ENCODE assay signal across 8 cellular contexts in genomic region chr20:59933296-59933848, GRCh38. TPM values are rescaled to one million over a fixed set of nuclear protein-coding genes. Genes with fewer than 3 reads are reported as not detected.
DNase-seq lines count a peak whose midpoint lies in the region; ATAC-seq, FAIRE-seq and TF ChIP-seq lines count a peak whose summit lies in the region.

A gene with protein sequence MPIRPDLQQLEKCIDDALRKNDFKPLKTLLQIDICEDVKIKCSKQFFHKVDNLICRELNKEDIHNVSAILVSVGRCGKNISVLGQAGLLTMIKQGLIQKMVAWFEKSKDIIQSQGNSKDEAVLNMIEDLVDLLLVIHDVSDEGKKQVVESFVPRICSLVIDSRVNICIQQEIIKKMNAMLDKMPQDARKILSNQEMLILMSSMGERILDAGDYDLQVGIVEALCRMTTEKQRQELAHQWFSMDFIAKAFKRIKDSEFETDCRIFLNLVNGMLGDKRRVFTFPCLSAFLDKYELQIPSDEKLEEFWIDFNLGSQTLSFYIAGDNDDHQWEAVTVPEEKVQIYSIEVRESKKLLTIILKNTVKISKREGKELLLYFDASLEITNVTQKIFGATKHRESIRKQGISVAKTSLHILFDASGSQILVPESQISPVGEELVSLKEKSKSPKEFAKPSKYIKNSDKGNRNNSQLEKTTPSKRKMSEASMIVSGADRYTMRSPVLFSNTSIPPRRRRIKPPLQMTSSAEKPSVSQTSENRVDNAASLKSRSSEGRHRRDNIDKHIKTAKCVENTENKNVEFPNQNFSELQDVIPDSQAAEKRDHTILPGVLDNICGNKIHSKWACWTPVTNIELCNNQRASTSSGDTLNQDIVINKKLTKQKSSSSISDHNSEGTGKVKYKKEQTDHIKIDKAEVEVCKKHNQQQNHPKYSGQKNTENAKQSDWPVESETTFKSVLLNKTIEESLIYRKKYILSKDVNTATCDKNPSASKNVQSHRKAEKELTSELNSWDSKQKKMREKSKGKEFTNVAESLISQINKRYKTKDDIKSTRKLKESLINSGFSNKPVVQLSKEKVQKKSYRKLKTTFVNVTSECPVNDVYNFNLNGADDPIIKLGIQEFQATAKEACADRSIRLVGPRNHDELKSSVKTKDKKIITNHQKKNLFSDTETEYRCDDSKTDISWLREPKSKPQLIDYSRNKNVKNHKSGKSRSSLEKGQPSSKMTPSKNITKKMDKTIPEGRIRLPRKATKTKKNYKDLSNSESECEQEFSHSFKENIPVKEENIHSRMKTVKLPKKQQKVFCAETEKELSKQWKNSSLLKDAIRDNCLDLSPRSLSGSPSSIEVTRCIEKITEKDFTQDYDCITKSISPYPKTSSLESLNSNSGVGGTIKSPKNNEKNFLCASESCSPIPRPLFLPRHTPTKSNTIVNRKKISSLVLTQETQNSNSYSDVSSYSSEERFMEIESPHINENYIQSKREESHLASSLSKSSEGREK (N-terminal part only) (minus strand): TSS chr20:59933637. CDS start chr20:59922413, 11,224 bp downstream.

- peaks cover 9% of the 10 kb centered on the region for H4K20me1 ChIP-seq in astrocyte (ENCODE audit: insufficient read depth, low read length)

- peak; percentile 36 for ATAC-seq in GM21723 (IDR thresholded peaks at IDR 0.05; ENCODE audit: unreplicated experiment)
- no peak for ATAC-seq in HG02610 (IDR thresholded peaks at IDR 0.05; ENCODE audit: unreplicated experiment)
- no peak for ATAC-seq in HG02759 (IDR thresholded peaks at IDR 0.05; ENCODE audit: unreplicated experiment)

- peaks cover 8% of the 10 kb centered on the region for H3K4me1 ChIP-seq in astrocyte (ENCODE audit: insufficient read depth, low read length)
- no peaks in the 10 kb centered on the region for H3K4me1 ChIP-seq in iPS DF 6.9 (ENCODE audit: control insufficient read depth, insufficient read depth, low read length)
- H3K4me1 ChIP-seq in spleen, result peaks cover 18 to 58% (median 39%) of the 10 kb centered on the region in 6 donors

- no peak within 1 kb of the TSS for H3K27ac Mint-ChIP-seq in astrocyte (ENCODE audit: unreplicated experiment)

- H3K27me3 ChIP-seq in astrocyte (ENCODE audit: insufficient read depth, low read length) (no peaks in the 10 kb centered on the region), iPS DF 6.9 (ENCODE audit: control insufficient read depth, insufficient read depth, low read length) (peaks cover 2% of the 10 kb centered on the region; the same call in 1 of the 2 replicates), spleen (replicated peaks in 1 of 7) (no peaks in the 10 kb centered on the region)

- WGBS in iPS DF 6.9 (ENCODE audit: insufficient coverage, insufficient read length), result no CpG with 5 or more reads among the region's 65 CpGs
- WGBS in spleen, 5 donors, result 31 to 47% (median 37%) methylated on average over 26 to 65 of the region's 65 CpGs

- no peaks in the 10 kb centered on the region for H3K9me3 Mint-ChIP-seq in astrocyte (ENCODE audit: unreplicated experiment)

- H3K27ac ChIP-seq in astrocyte (ENCODE audit: low read depth, low read length), result no peak within 1 kb of the TSS
- H3K27ac ChIP-seq in iPS DF 6.9 (ENCODE audit: low read length), result no peak within 1 kb of the TSS
- H3K27ac ChIP-seq in spleen, result peak within 1 kb of the TSS in 7 of 8 donors; percentile 44 to 85 (median 76)

- H3K4me3 ChIP-seq in astrocyte (ENCODE audit: insufficient read depth, low read depth, low read length), result peak within 1 kb of the TSS; percentile 62
- peak within 1 kb of the TSS; percentile 20; the same call in 1 of the 2 replicates for H3K4me3 ChIP-seq in iPS DF 6.9 (ENCODE audit: low read length)
- H3K4me3 ChIP-seq in spleen, result peak within 1 kb of the TSS; percentile 52 to 73 (median 68)

- intact Hi-C loops in spleen (cut with DNase I; ENCODE audit: low total_unique reads), result no loop called here

- H3K9ac ChIP-seq in astrocyte (ENCODE audit: low read length), result peak within 1 kb of the TSS; percentile 66

- H3K9me3 ChIP-seq in astrocyte (ENCODE audit: insufficient read depth, low read depth, low read length), result no peaks in the 10 kb centered on the region
- no peaks in the 10 kb centered on the region for H3K9me3 ChIP-seq in iPS DF 6.9 (ENCODE audit: control insufficient read depth, insufficient read depth, low read length)
- H3K9me3 ChIP-seq in spleen, result no peaks in the 10 kb centered on the region

- TF ChIP-seq POLR2A in spleen (IDR thresholded peaks at IDR 0.05), result no peak

- H3K4me1 Mint-ChIP-seq in astrocyte (ENCODE audit: low read depth, unreplicated experiment), result peaks cover 13% of the 10 kb centered on the region

- peak within 1 kb of the TSS; percentile 76 for H3K4me3 Mint-ChIP-seq in astrocyte (ENCODE audit: unreplicated experiment)

- H3K79me2 ChIP-seq in astrocyte (ENCODE audit: insufficient read depth, low read length), result no peaks in the 10 kb centered on the region

- H3K36me3 Mint-ChIP-seq in astrocyte (ENCODE audit: low read depth, unreplicated experiment), result no peaks in the 10 kb centered on the region

- no peak for FAIRE-seq in astrocyte (lab: Jason Lieb, UNC)

- peak within 1 kb of the TSS; percentile 96 for H3K4me2 ChIP-seq in astrocyte (ENCODE audit: low read length)

- peak within 1 kb of the TSS; percentile 98 for H2AFZ ChIP-seq in astrocyte (ENCODE audit: low read depth, low read length)

- DNase-seq in SKM-1 treated with dmso at 0.1 percent for 144 hours (lab: John Stamatoyannopoulos, UW; ENCODE audit: unreplicated experiment) (peak; percentile 50), astrocyte (ENCODE audit: low read depth) (no peak), iPS DF 6.9 (ENCODE audit: low read depth, low spot score) (no peak), spleen (peak; percentile 86), pons (ENCODE audit: low spot score) (no peak)

- H3K27me3 Mint-ChIP-seq in astrocyte (ENCODE audit: low read depth, unreplicated experiment), result no peaks in the 10 kb centered on the region

- no peak for TF ChIP-seq CTCF in astrocyte (IDR thresholded peaks at IDR 0.05; ENCODE audit: insufficient read depth, low read depth, low read length)
- TF ChIP-seq CTCF in spleen (IDR thresholded peaks at IDR 0.05 in 8 of 11, conservative IDR thresholded peaks at IDR 0.05 in 3 of 11), result no peak

- H3K36me3 ChIP-seq in astrocyte (ENCODE audit: insufficient read depth, low read length), result no peaks in the 10 kb centered on the region
- H3K36me3 ChIP-seq in iPS DF 6.9 (ENCODE audit: control insufficient read depth, insufficient read depth, low read length), result no peaks in the 10 kb centered on the region; the same call in 1 of the 2 replicates
- no peaks in the 10 kb centered on the region for H3K36me3 ChIP-seq in spleen

RNA-seq across cellular contexts. Expression of the gene that starts here (rescaled TPM):
- total RNA-seq in astrocyte (0.27 and 0.72 TPM in 2 replicates), spleen (1 to 10 TPM; 4.1 to 9.1 (median 6.1) TPM)
- 1 to 10 TPM; 1.5 to 3.4 (median 1.9) TPM for polyA plus RNA-seq in spleen

Comparison
In these comparisons a context has a peak if more than half of its experiments do, and no peak if none do; other contexts are left out.
1. DNase-seq: peak in SKM-1 treated with dmso at 0.1 percent for 144 hours (single experiment) and spleen (single experiment); none in astrocyte (single experiment), iPS DF 6.9 (single experiment) and pons (single experiment).
2. H3K27ac ChIP-seq: peak in spleen (7 of 8); none in astrocyte (single experiment) and iPS DF 6.9 (single experiment).
3. Peak in every context shown above with its lines, with median percentiles within 50 percentile points of each other: H3K4me3 ChIP-seq.